Comparison of ENCODE assay signal across 1 cellular context in genomic region chr4:5704276-5704675, GRCh38.
TF ChIP-seq lines count a peak whose summit lies in the region.

No MANE protein-coding gene starts in this region.

TF ChIP-seq in IMR-90, 13 proteins besides CTCF, POLR2A, EP300 and RAD21 (continued from another document):
- no peak for TF ChIP-seq CEBPB (IDR thresholded peaks at IDR 0.05; ENCODE audit: low read depth, low read length)
- TF ChIP-seq MAFK (IDR thresholded peaks at IDR 0.05; ENCODE audit: low read depth, low read length) = no peak
- TF ChIP-seq RFX5 (IDR thresholded peaks at IDR 0.05; ENCODE audit: low read depth, low read length) = no peak
- no peak for TF ChIP-seq SMC3 (IDR thresholded peaks at IDR 0.05; ENCODE audit: low read depth, low read length)
- TF ChIP-seq ELK1 (IDR thresholded peaks at IDR 0.05; ENCODE audit: borderline replicate concordance, low read depth, low read length) = no peak
- TF ChIP-seq NFE2L2 (IDR thresholded peaks at IDR 0.05; ENCODE audit: low read depth, low read length) = no peak
- no peak for TF ChIP-seq MXI1 (IDR thresholded peaks at IDR 0.05; ENCODE audit: borderline replicate concordance, low read depth, low read length)
- TF ChIP-seq MAZ (IDR thresholded peaks at IDR 0.05; ENCODE audit: borderline replicate concordance, low read depth, low read length) = no peak
- TF ChIP-seq FOS (IDR thresholded peaks at IDR 0.05; ENCODE audit: low read depth, low read length) = no peak
- TF ChIP-seq USF2 (IDR thresholded peaks at IDR 0.05; ENCODE audit: low read depth, low read length) = no peak
- TF ChIP-seq CHD1 (IDR thresholded peaks at IDR 0.05; ENCODE audit: low read depth, low read length) = no peak
